18 cellular contexts compared by ENCODE assay signal in genomic region chr12:119621878-119622277, GRCh38. TPM values are rescaled to one million over a fixed set of nuclear protein-coding genes. Genes with fewer than 3 reads are reported as not detected.
A peak's percentile ranks its signal among the peaks of the same experiment; 100 is the strongest.
DNase-seq lines count a peak whose midpoint lies in the region; ATAC-seq and TF ChIP-seq lines count a peak whose summit lies in the region.
"Had no signal": no experiment of that assay in that cellular context is flagged by ENCODE, and none has a peak within 500 bp of the region (broad histone marks: within the 10 kb centered on the region; RNA-seq: fewer than 3 reads in every experiment).

No MANE protein-coding gene starts in this region.

- intact Hi-C loops in A673 (cut with micrococcal nuclease; ENCODE audit: unreplicated experiment): no loop called here
- intact Hi-C loops in prostate gland (cut with DNase I): no loop called here
- intact Hi-C loops in left colon (cut with DNase I, micrococcal nuclease): no loop called here

- H3K27ac ChIP-seq in A673 (ENCODE audit: low read depth, low read length, poor library complexity, severe bottlenecking) (peak overlapping the region; percentile 75), SK-N-SH (ENCODE audit: low read depth in 2 of 2, low read length in 1 of 2) (peak overlapping the region in 1 of 2 experiments; percentile 44; a peak in 3 of 4 replicates), osteoblast (ENCODE audit: low read depth, low read length) (no peak overlapping the region), prostate gland (no peak overlapping the region), suprapubic skin (no peak overlapping the region)
- H3K27ac ChIP-seq: A549 had no signal

- no peak for TF ChIP-seq CTCF in A673 (conservative IDR thresholded peaks at IDR 0.05; ENCODE audit: low read depth, low read length)
- no peak for TF ChIP-seq CTCF in SK-N-SH (IDR thresholded peaks at IDR 0.05)
- TF ChIP-seq CTCF in epithelial cell of esophagus (IDR thresholded peaks at IDR 0.05; ENCODE audit: insufficient read depth, low read depth, low read length, missing control alignments): no peak
- TF ChIP-seq CTCF in osteoblast (IDR thresholded peaks at IDR 0.05; ENCODE audit: extremely low read depth, low read depth, low read length): no peak
- TF ChIP-seq CTCF in prostate gland (IDR thresholded peaks at IDR 0.05): no peak
- TF ChIP-seq CTCF in suprapubic skin (IDR thresholded peaks at IDR 0.05): no peak

- TF ChIP-seq RAD21 in SK-N-SH (IDR thresholded peaks at IDR 0.05; ENCODE audit: low read length): no peak

- no TSS peak for BruUV-seq in A673 (replicated peaks; lab: Mats Ljungman, UMichigan)

- H3K4me1 ChIP-seq in A673 (ENCODE audit: insufficient read depth, low read length, poor library complexity, severe bottlenecking) (peaks cover 63% of the 10 kb centered on the region), SK-N-SH (ENCODE audit: control insufficient read depth in 1 of 2, insufficient read depth in 2 of 2, low read depth in 1 of 2, low read length in 1 of 2) (peaks cover 0 to 33% of the 10 kb centered on the region in 2 experiments; a peak in 1 of 4 replicates), osteoblast (ENCODE audit: insufficient read depth, low read length) (peaks cover 3% of the 10 kb centered on the region), prostate gland (replicated peaks) (no peaks in the 10 kb centered on the region), suprapubic skin (no peaks in the 10 kb centered on the region)
- H3K4me1 ChIP-seq: A549, Caco-2, HAP-1 had no signal

- no peaks in the 10 kb centered on the region for H3K79me2 ChIP-seq in SK-N-SH (ENCODE audit: insufficient read depth)
- H3K79me2 ChIP-seq in osteoblast (ENCODE audit: insufficient read depth, low read length): no peaks in the 10 kb centered on the region

- 4% methylated on average over 2 of the region's 2 CpGs for WGBS in SK-N-SH (ENCODE audit: low lambda C conversion rate)
- 23% methylated on average over 2 of the region's 2 CpGs for WGBS in prostate gland
- WGBS in suprapubic skin: 34% methylated on average over 2 of the region's 2 CpGs

- no peak overlapping the region for H3K9ac ChIP-seq in SK-N-SH

- peak overlapping the region; percentile 31; the same call in 1 of the 2 replicates for H3K4me2 ChIP-seq in SK-N-SH
- H3K4me2 ChIP-seq in osteoblast (ENCODE audit: insufficient read depth, low read length): no peak overlapping the region
- H3K4me2 ChIP-seq: A549 had no signal

- H3K9me2 ChIP-seq in SK-N-SH: no peaks in the 10 kb centered on the region

- H3K4me3 ChIP-seq in A673 (ENCODE audit: low read depth, low read length, poor library complexity, severe bottlenecking) (no peak overlapping the region), SK-N-SH (ENCODE audit: low read depth in 2 of 2, low read length in 1 of 2) (no peak overlapping the region; a peak in 1 of 4 replicates), epithelial cell of esophagus (ENCODE audit: low read length) (no peak overlapping the region), osteoblast (ENCODE audit: insufficient read depth, low read length) (no peak overlapping the region), prostate gland (no peak overlapping the region), suprapubic skin (no peak overlapping the region)
- H3K4me3 ChIP-seq: A549, HAP-1 had no signal

- no peak for TF ChIP-seq EP300 in SK-N-SH (IDR thresholded peaks at IDR 0.05; ENCODE audit: borderline replicate concordance in 1 of 2, low read depth in 1 of 2, low read length in 1 of 2)
- TF ChIP-seq EP300 in suprapubic skin (IDR thresholded peaks at IDR 0.05): no peak

- no peak for TF ChIP-seq POLR2A in prostate gland (IDR thresholded peaks at IDR 0.05)
- no peak for TF ChIP-seq POLR2A in suprapubic skin (IDR thresholded peaks at IDR 0.05)

- no peaks in the 10 kb centered on the region for H3K27me3 ChIP-seq in A673 (replicated peaks; ENCODE audit: insufficient read depth, low read depth, low read length, poor library complexity)
- H3K27me3 ChIP-seq in SK-N-SH (ENCODE audit: insufficient read depth): no peaks in the 10 kb centered on the region
- no peaks in the 10 kb centered on the region for H3K27me3 ChIP-seq in osteoblast (ENCODE audit: insufficient read depth, low read length)
- no peaks in the 10 kb centered on the region for H3K27me3 ChIP-seq in prostate gland (replicated peaks; ENCODE audit: insufficient read depth)
- no peaks in the 10 kb centered on the region for H3K27me3 ChIP-seq in suprapubic skin

- H3K36me3 ChIP-seq in A673 (ENCODE audit: insufficient read depth, low read length, poor library complexity, severe bottlenecking): no peaks in the 10 kb centered on the region
- no peaks in the 10 kb centered on the region for H3K36me3 ChIP-seq in SK-N-SH (replicated peaks in 1 of 2; ENCODE audit: control insufficient read depth in 1 of 2, insufficient read depth in 2 of 2, low read length in 1 of 2)
- no peaks in the 10 kb centered on the region for H3K36me3 ChIP-seq in osteoblast (ENCODE audit: insufficient read depth, low read length)
- no peaks in the 10 kb centered on the region for H3K36me3 ChIP-seq in prostate gland
- H3K36me3 ChIP-seq in suprapubic skin: no peaks in the 10 kb centered on the region
- H3K36me3 ChIP-seq: HAP-1 had no signal

- DNase-seq in A673 (ENCODE audit: low spot score) (no peak), SK-N-SH (no peak), epithelial cell of esophagus (ENCODE audit: low read depth) (peak; percentile 8), osteoblast (ENCODE audit: insufficient read length, low spot score, missing footprints) (peak; percentile 81), DMS 273 (lab: John Stamatoyannopoulos, UW; ENCODE audit: unreplicated experiment) (no peak), prostate gland (ENCODE audit: low spot score) (no peak), left colon (no peak), suprapubic skin (ENCODE audit: low spot score in 2 of 2) (no peak)
- DNase-seq: Caco-2, DMS53, NCI-H1417 treated with DMSO at 0.1 percent for 48 hours, NCI-H1930, NCI-H526 treated with DMSO at 0.1 percent for 48 hours, SHP77 had no signal

- H4K20me1 ChIP-seq in SK-N-SH (ENCODE audit: insufficient read depth): no peaks in the 10 kb centered on the region
- H4K20me1 ChIP-seq in osteoblast (ENCODE audit: insufficient read depth, low read length): no peaks in the 10 kb centered on the region

- H2AFZ ChIP-seq in SK-N-SH (ENCODE audit: low read depth) (no peak overlapping the region), osteoblast (ENCODE audit: low read length) (no peak overlapping the region)

- H3F3A ChIP-seq in SK-N-SH (replicated peaks; ENCODE audit: insufficient read depth): peaks cover 7% of the 10 kb centered on the region

- CTCF ChIA-PET in A673 (lab: Charles Lee) (no interaction called here), SK-N-SH (lab: Yijun Ruan, JAX) (interaction anchor here (1.3 kb wide), 1 partner anchor 498 kb away, joined by 3 read pairs; no protein-coding TSS in a partner anchor)

- POLR2A ChIA-PET in A673 (lab: Charles Lee; ENCODE audit: low non-redundant PET) (no interaction called here), SK-N-SH (lab: Yijun Ruan, JAX) (no interaction called here)

- ATAC-seq in left colon: no peak

- H3K9me3 ChIP-seq in A673 (ENCODE audit: low read depth, low read length, poor library complexity, severe bottlenecking) (peaks cover 16% of the 10 kb centered on the region), SK-N-SH (no peaks in the 10 kb centered on the region), osteoblast (ENCODE audit: low read depth, low read length) (no peaks in the 10 kb centered on the region), prostate gland (no peaks in the 10 kb centered on the region), suprapubic skin (no peaks in the 10 kb centered on the region)
- H3K9me3 ChIP-seq: HAP-1 had no signal

TF ChIP-seq in SK-N-SH, 30 proteins besides CTCF, POLR2A, EP300 and RAD21 (continues in another document):
- TF ChIP-seq RFX5 (IDR thresholded peaks at IDR 0.05; ENCODE audit: low read length): no peak
- peak; percentile 34; the same call in 1 of the 2 replicates for TF ChIP-seq TCF12 (IDR thresholded peaks at IDR 0.05)
- no peak for TF ChIP-seq ZBTB33 (IDR thresholded peaks at IDR 0.05; ENCODE audit: borderline replicate concordance, low read depth)
- TF ChIP-seq TAF1 (IDR thresholded peaks at IDR 0.05; ENCODE audit: borderline replicate concordance, low read depth, low read length): no peak
- no peak for TF ChIP-seq YY1 (IDR thresholded peaks at IDR 0.05; ENCODE audit: low read depth)

RNA-seq across cellular contexts. Expression of gene TMEM233, which starts 28.3 kb away (rescaled TPM):
- total RNA-seq in A673 (2021): 10.7 and 15.5 TPM in 2 replicates
- 2.3 and 2.6 TPM in 2 replicates for polyA plus RNA-seq in SK-N-SH (2012; rRNA removed)
- polyA plus RNA-seq in SK-N-SH (2012; cell fraction: cytosol; rRNA removed): 4.3 and 4.4 TPM in 2 replicates
- 1.4 and 3.3 TPM in 2 replicates for polyA plus RNA-seq in SK-N-SH (2012; cell fraction: nucleus; rRNA removed)
- under 0.01 TPM in 1 of 2 replicates, not detected in the other for total RNA-seq in osteoblast
- total RNA-seq in prostate gland: under 1 TPM in 1 of 2 donors, not detected in 1; 0.18 TPM
- total RNA-seq in left colon: under 1 TPM; 0.08 to 0.52 TPM
- total RNA-seq in suprapubic skin: under 1 TPM in 1 of 4 donors, not detected in 3; 0.19 TPM
- total RNA-seq: Caco-2, HT1080 had no signal
- polyA plus RNA-seq: A549, IgD-negative memory B cell had no signal

RNA-seq across cellular contexts. Expression of gene PRKAB1, which starts 46.1 kb away (rescaled TPM):
- total RNA-seq in A673 (2021) (33.7 and 34.1 TPM in 2 replicates), osteoblast (16.6 and 25.3 TPM in 2 replicates), prostate gland (10 to 100 TPM; 17.3 to 36.7 TPM), left colon (100 to 1,000 TPM in 1 of 2 donors, 10 to 100 TPM in 1; 62.2 to 111 TPM), suprapubic skin (10 to 100 TPM; 11.3 to 28.6 (median 15.1) TPM)
- polyA plus RNA-seq in SK-N-SH (2012; rRNA removed): 28.9 and 41.8 TPM in 2 replicates
- 24.4 and 25.6 TPM in 2 replicates for polyA plus RNA-seq in SK-N-SH (2012; cell fraction: cytosol; rRNA removed)
- polyA plus RNA-seq in SK-N-SH (2012; cell fraction: nucleus; rRNA removed): 44.0 and 60.3 TPM in 2 replicates

Comparison
In these comparisons a context has a peak if more than half of its experiments do, and no peak if none do; other contexts are left out.
1. DNase-seq: peak in epithelial cell of esophagus (single experiment) and osteoblast (single experiment); none in A673 (single experiment), SK-N-SH (single experiment), DMS 273 (single experiment), prostate gland (single experiment), left colon (0 of 2) and suprapubic skin (0 of 2).